In the genomic region with DNA sequence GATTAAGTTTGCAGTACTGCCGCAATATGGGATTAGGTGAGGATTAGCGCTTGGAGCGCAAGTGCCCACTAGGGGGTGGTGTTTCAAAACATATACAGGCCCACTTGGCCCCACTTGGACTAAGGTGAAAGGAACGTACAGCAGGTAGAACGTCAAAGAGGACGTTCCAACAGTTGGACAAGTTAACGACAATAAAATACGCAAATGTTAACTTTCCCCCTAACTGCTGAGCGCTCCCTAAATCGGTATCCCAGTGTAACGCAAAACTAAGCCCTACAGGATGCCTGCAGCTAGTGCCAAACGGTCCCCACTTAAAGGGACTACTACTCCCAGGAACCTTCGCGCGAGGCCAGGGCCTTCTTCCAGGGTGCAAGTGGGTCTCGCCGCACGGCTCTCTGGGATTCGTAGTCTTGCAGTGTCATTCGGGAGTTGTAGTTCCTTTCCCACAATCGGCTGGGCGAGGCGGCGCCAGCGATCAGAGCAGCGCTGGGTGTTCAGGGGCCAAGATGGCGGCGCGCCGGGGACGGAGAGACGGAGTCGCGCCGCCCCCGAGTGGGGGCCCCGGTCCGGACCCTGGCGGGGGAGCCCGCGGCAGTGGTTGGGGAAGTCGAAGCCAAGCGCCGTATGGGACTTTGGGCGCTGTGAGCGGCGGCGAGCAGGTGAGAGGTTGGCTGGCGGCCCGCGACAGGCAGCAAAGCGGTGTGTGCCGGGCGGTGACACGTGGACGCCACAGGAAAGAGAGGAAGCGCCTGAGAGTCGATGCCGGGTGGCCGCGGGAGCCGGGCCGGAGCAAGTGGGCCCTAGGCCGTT, we compare ENCODE assay signal across 1 cellular context.
TF ChIP-seq lines count a peak whose summit lies in the region.

A gene with protein sequence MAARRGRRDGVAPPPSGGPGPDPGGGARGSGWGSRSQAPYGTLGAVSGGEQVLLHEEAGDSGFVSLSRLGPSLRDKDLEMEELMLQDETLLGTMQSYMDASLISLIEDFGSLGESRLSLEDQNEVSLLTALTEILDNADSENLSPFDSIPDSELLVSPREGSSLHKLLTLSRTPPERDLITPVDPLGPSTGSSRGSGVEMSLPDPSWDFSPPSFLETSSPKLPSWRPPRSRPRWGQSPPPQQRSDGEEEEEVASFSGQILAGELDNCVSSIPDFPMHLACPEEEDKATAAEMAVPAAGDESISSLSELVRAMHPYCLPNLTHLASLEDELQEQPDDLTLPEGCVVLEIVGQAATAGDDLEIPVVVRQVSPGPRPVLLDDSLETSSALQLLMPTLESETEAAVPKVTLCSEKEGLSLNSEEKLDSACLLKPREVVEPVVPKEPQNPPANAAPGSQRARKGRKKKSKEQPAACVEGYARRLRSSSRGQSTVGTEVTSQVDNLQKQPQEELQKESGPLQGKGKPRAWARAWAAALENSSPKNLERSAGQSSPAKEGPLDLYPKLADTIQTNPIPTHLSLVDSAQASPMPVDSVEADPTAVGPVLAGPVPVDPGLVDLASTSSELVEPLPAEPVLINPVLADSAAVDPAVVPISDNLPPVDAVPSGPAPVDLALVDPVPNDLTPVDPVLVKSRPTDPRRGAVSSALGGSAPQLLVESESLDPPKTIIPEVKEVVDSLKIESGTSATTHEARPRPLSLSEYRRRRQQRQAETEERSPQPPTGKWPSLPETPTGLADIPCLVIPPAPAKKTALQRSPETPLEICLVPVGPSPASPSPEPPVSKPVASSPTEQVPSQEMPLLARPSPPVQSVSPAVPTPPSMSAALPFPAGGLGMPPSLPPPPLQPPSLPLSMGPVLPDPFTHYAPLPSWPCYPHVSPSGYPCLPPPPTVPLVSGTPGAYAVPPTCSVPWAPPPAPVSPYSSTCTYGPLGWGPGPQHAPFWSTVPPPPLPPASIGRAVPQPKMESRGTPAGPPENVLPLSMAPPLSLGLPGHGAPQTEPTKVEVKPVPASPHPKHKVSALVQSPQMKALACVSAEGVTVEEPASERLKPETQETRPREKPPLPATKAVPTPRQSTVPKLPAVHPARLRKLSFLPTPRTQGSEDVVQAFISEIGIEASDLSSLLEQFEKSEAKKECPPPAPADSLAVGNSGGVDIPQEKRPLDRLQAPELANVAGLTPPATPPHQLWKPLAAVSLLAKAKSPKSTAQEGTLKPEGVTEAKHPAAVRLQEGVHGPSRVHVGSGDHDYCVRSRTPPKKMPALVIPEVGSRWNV (N-terminal part only) (plus strand): TSS at position 478 of the 810 bp plus-strand sequence. CDS start 29 bp downstream, at position 507.

TF ChIP-seq in GM12878, 131 proteins besides CTCF, POLR2A, EP300 and RAD21 (continued from another document and continues in another):
- peak; percentile 60 for TF ChIP-seq IRF4 (IDR thresholded peaks at IDR 0.05; ENCODE audit: low read depth, low read length)
- TF ChIP-seq, protein P1, sequence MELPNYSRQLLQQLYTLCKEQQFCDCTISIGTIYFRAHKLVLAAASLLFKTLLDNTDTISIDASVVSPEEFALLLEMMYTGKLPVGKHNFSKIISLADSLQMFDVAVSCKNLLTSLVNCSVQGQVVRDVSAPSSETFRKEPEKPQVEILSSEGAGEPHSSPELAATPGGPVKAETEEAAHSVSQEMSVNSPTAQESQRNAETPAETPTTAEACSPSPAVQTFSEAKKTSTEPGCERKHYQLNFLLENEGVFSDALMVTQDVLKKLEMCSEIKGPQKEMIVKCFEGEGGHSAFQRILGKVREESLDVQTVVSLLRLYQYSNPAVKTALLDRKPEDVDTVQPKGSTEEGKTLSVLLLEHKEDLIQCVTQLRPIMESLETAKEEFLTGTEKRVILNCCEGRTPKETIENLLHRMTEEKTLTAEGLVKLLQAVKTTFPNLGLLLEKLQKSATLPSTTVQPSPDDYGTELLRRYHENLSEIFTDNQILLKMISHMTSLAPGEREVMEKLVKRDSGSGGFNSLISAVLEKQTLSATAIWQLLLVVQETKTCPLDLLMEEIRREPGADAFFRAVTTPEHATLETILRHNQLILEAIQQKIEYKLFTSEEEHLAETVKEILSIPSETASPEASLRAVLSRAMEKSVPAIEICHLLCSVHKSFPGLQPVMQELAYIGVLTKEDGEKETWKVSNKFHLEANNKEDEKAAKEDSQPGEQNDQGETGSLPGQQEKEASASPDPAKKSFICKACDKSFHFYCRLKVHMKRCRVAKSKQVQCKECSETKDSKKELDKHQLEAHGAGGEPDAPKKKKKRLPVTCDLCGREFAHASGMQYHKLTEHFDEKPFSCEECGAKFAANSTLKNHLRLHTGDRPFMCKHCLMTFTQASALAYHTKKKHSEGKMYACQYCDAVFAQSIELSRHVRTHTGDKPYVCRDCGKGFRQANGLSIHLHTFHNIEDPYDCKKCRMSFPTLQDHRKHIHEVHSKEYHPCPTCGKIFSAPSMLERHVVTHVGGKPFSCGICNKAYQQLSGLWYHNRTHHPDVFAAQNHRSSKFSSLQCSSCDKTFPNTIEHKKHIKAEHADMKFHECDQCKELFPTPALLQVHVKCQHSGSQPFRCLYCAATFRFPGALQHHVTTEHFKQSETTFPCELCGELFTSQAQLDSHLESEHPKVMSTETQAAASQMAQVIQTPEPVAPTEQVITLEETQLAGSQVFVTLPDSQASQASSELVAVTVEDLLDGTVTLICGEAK (IDR thresholded peaks at IDR 0.05; ENCODE audit: borderline replicate concordance) = peak; percentile 85
- TF ChIP-seq, protein P2, sequence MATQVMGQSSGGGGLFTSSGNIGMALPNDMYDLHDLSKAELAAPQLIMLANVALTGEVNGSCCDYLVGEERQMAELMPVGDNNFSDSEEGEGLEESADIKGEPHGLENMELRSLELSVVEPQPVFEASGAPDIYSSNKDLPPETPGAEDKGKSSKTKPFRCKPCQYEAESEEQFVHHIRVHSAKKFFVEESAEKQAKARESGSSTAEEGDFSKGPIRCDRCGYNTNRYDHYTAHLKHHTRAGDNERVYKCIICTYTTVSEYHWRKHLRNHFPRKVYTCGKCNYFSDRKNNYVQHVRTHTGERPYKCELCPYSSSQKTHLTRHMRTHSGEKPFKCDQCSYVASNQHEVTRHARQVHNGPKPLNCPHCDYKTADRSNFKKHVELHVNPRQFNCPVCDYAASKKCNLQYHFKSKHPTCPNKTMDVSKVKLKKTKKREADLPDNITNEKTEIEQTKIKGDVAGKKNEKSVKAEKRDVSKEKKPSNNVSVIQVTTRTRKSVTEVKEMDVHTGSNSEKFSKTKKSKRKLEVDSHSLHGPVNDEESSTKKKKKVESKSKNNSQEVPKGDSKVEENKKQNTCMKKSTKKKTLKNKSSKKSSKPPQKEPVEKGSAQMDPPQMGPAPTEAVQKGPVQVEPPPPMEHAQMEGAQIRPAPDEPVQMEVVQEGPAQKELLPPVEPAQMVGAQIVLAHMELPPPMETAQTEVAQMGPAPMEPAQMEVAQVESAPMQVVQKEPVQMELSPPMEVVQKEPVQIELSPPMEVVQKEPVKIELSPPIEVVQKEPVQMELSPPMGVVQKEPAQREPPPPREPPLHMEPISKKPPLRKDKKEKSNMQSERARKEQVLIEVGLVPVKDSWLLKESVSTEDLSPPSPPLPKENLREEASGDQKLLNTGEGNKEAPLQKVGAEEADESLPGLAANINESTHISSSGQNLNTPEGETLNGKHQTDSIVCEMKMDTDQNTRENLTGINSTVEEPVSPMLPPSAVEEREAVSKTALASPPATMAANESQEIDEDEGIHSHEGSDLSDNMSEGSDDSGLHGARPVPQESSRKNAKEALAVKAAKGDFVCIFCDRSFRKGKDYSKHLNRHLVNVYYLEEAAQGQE (IDR thresholded peaks at IDR 0.05; ENCODE audit: low read depth, low read length) = no peak
- TF ChIP-seq, protein P3, sequence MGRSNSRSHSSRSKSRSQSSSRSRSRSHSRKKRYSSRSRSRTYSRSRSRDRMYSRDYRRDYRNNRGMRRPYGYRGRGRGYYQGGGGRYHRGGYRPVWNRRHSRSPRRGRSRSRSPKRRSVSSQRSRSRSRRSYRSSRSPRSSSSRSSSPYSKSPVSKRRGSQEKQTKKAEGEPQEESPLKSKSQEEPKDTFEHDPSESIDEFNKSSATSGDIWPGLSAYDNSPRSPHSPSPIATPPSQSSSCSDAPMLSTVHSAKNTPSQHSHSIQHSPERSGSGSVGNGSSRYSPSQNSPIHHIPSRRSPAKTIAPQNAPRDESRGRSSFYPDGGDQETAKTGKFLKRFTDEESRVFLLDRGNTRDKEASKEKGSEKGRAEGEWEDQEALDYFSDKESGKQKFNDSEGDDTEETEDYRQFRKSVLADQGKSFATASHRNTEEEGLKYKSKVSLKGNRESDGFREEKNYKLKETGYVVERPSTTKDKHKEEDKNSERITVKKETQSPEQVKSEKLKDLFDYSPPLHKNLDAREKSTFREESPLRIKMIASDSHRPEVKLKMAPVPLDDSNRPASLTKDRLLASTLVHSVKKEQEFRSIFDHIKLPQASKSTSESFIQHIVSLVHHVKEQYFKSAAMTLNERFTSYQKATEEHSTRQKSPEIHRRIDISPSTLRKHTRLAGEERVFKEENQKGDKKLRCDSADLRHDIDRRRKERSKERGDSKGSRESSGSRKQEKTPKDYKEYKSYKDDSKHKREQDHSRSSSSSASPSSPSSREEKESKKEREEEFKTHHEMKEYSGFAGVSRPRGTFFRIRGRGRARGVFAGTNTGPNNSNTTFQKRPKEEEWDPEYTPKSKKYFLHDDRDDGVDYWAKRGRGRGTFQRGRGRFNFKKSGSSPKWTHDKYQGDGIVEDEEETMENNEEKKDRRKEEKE (IDR thresholded peaks at IDR 0.05) = no peak
- TF ChIP-seq, protein P4, sequence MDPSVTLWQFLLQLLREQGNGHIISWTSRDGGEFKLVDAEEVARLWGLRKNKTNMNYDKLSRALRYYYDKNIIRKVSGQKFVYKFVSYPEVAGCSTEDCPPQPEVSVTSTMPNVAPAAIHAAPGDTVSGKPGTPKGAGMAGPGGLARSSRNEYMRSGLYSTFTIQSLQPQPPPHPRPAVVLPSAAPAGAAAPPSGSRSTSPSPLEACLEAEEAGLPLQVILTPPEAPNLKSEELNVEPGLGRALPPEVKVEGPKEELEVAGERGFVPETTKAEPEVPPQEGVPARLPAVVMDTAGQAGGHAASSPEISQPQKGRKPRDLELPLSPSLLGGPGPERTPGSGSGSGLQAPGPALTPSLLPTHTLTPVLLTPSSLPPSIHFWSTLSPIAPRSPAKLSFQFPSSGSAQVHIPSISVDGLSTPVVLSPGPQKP (IDR thresholded peaks at IDR 0.05; ENCODE audit: low read depth, low read length) = peak; percentile 56; the same call in 1 of the 2 replicates
- TF ChIP-seq SUZ12 (IDR thresholded peaks at IDR 0.05; ENCODE audit: unreplicated experiment) = no peak
- no peak for TF ChIP-seq NFIC (IDR thresholded peaks at IDR 0.05; ENCODE audit: low read depth, low read length)
- TF ChIP-seq SIX5 (IDR thresholded peaks at IDR 0.05; ENCODE audit: low read depth, low read length, severe bottlenecking) = peak; percentile 99
- TF ChIP-seq SMARCA5 (IDR thresholded peaks at IDR 0.05) = peak; percentile 90
- 0 out of 2 replicates have a peak, but pooled peaks have one; percentile 19 for TF ChIP-seq CBX5 (IDR thresholded peaks at IDR 0.05; ENCODE audit: low read depth)
- peak; percentile 100 for TF ChIP-seq IKZF1 (conservative IDR thresholded peaks at IDR 0.05)
- no peak for TF ChIP-seq STAT3 (IDR thresholded peaks at IDR 0.05; ENCODE audit: low read depth, low read length)
- no peak for TF ChIP-seq MYB (IDR thresholded peaks at IDR 0.05; ENCODE audit: borderline replicate concordance, low read depth, low read length)
- TF ChIP-seq, protein P5, sequence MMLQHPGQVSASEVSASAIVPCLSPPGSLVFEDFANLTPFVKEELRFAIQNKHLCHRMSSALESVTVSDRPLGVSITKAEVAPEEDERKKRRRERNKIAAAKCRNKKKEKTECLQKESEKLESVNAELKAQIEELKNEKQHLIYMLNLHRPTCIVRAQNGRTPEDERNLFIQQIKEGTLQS (IDR thresholded peaks at IDR 0.05; ENCODE audit: borderline replicate concordance, extremely low read depth, low read depth, low read length) = peak; percentile 38; the same call in 1 of the 2 replicates
- TF ChIP-seq, protein P6, sequence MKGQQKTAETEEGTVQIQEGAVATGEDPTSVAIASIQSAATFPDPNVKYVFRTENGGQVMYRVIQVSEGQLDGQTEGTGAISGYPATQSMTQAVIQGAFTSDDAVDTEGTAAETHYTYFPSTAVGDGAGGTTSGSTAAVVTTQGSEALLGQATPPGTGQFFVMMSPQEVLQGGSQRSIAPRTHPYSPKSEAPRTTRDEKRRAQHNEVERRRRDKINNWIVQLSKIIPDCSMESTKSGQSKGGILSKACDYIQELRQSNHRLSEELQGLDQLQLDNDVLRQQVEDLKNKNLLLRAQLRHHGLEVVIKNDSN (IDR thresholded peaks at IDR 0.05; ENCODE audit: borderline replicate concordance, extremely low read length, insufficient read depth, low read depth, low read length) = peak; percentile 3
- no peak for TF ChIP-seq ZNF217 (IDR thresholded peaks at IDR 0.05)
- TF ChIP-seq, protein P7, sequence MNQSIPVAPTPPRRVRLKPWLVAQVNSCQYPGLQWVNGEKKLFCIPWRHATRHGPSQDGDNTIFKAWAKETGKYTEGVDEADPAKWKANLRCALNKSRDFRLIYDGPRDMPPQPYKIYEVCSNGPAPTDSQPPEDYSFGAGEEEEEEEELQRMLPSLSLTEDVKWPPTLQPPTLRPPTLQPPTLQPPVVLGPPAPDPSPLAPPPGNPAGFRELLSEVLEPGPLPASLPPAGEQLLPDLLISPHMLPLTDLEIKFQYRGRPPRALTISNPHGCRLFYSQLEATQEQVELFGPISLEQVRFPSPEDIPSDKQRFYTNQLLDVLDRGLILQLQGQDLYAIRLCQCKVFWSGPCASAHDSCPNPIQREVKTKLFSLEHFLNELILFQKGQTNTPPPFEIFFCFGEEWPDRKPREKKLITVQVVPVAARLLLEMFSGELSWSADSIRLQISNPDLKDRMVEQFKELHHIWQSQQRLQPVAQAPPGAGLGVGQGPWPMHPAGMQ (IDR thresholded peaks at IDR 0.05; ENCODE audit: borderline replicate concordance) = no peak
- peak; percentile 88 for TF ChIP-seq SREBF1 (IDR thresholded peaks at IDR 0.05; ENCODE audit: low read length)
- no peak for TF ChIP-seq PAX8 (IDR thresholded peaks at IDR 0.05)
- no peak for TF ChIP-seq CBFB (IDR thresholded peaks at IDR 0.05; ENCODE audit: low read depth)
- TF ChIP-seq RUNX3 (IDR thresholded peaks at IDR 0.05; ENCODE audit: low read length) = peak; percentile 69
- 0 out of 2 replicates have a peak, but pooled peaks have one; percentile 5 for TF ChIP-seq JUND (IDR thresholded peaks at IDR 0.05; ENCODE audit: low read depth, low read length)
- 0 out of 2 replicates have a peak, but pooled peaks have one; percentile 10 for TF ChIP-seq NRF1 (conservative IDR thresholded peaks at IDR 0.05; ENCODE audit: low read depth, low read length)
- TF ChIP-seq, protein P8, sequence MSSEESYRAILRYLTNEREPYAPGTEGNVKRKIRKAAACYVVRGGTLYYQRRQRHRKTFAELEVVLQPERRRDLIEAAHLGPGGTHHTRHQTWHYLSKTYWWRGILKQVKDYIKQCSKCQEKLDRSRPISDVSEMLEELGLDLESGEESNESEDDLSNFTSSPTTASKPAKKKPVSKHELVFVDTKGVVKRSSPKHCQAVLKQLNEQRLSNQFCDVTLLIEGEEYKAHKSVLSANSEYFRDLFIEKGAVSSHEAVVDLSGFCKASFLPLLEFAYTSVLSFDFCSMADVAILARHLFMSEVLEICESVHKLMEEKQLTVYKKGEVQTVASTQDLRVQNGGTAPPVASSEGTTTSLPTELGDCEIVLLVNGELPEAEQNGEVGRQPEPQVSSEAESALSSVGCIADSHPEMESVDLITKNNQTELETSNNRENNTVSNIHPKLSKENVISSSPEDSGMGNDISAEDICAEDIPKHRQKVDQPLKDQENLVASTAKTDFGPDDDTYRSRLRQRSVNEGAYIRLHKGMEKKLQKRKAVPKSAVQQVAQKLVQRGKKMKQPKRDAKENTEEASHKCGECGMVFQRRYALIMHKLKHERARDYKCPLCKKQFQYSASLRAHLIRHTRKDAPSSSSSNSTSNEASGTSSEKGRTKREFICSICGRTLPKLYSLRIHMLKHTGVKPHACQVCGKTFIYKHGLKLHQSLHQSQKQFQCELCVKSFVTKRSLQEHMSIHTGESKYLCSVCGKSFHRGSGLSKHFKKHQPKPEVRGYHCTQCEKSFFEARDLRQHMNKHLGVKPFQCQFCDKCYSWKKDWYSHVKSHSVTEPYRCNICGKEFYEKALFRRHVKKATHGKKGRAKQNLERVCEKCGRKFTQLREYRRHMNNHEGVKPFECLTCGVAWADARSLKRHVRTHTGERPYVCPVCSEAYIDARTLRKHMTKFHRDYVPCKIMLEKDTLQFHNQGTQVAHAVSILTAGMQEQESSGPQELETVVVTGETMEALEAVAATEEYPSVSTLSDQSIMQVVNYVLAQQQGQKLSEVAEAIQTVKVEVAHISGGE (CRISPR knock-in tag; IDR thresholded peaks at IDR 0.05) = peak; percentile 43; the same call in 1 of the 2 replicates
